Comparison of ENCODE assay signal across 26 cellular contexts in the genomic region with DNA sequence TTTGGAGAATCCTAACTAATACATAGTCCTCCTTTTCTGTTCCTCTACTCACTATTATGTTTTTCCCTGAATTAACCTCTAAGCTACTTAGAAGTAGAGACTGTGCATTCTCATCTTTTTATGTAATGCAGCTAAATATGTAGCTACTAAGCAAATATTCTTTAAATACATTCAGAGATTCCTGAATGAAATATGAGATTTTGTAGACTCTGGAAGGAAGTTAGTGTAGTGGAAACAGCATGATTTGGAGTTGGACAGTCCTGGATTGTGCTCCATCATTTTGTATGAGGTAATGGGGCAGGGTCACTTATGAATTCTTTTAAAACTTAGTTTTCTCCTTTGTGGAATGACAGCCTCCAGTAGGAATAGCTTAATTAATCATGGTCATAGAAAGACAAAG. TPM values are rescaled to one million over a fixed set of nuclear protein-coding genes. Genes with fewer than 3 reads are reported as not detected.
"Had no signal": no experiment of that assay in that cellular context is flagged by ENCODE, and none has a peak within 500 bp of the region (broad histone marks: within the 10 kb centered on the region; RNA-seq: fewer than 3 reads in every experiment).

No MANE protein-coding gene starts in this region.

- H3K36me3 ChIP-seq: adrenal gland, gastrocnemius medialis, vagina had no signal

- ATAC-seq: activated naive CD4-positive, alpha-beta T cell treated with anti-CD3 and anti-CD28 coated beads, Interleukin-2, amount 50 U/mL, for 72 hours; activated T-helper 17 cell treated with anti-CD3 and anti-CD28 coated beads, Interleukin-2, amount 50 U/mL, for 72 hours; gastrocnemius medialis; sciatic nerve had no signal

- H3K27ac ChIP-seq: adrenal gland, gastrocnemius medialis, testis, vagina had no signal

- H3K27ac Mint-ChIP-seq: activated naive CD4-positive, alpha-beta T cell treated with anti-CD3 and anti-CD28 coated beads, Interleukin-2, amount 50 U/mL, for 72 hours; activated T-cell treated with anti-CD3 and anti-CD28 coated beads, Interleukin-2, amount 50 U/mL, for 24 hours; activated T-helper 17 cell treated with anti-CD3 and anti-CD28 coated beads, Interleukin-2, amount 50 U/mL, for 72 hours; nephron progenitor cell; type B pancreatic cell had no signal

- H3K9me3 ChIP-seq: adrenal gland, gastrocnemius medialis, testis, vagina had no signal

- H3K4me1 ChIP-seq: adrenal gland, gastrocnemius medialis, testis, vagina had no signal

- H3K4me3 ChIP-seq: adrenal gland, gastrocnemius medialis, smooth muscle cell, testis, vagina had no signal

- H3K36me3 Mint-ChIP-seq: type B pancreatic cell had no signal

- DNase-seq: activated CD4-positive, alpha-beta T cell treated with anti-CD3 and anti-CD28 coated beads for 1 hour; activated CD8-positive, alpha-beta memory T cell treated with anti-CD3 and anti-CD28 coated beads, Interleukin-2, amount 50 U/mL, for 4 hours; activated T-cell treated with anti-CD3 and anti-CD28 coated beads, Interleukin-2, amount 50 U/mL, for 24 hours; adrenal gland; cerebellar nuclear complex; dermis blood vessel endothelial cell; effector CD8-positive, alpha-beta T cell; erythroblast; gastrocnemius medialis; hypothalamus; nephron progenitor cell; posterior cingulate gyrus; stimulated activated CD4-positive, alpha-beta T cell treated with anti-CD3 and anti-CD28 coated beads, Interleukin-2, amount 100 ng/mL, for 48 hours; stimulated activated CD8-positive, alpha-beta memory T cell treated with anti-CD3 and anti-CD28 coated beads, Interleukin-4, amount 100 ng/mL, for 48 hours; stimulated activated naive CD4-positive, alpha-beta T cell; T-helper 1 cell; T-helper 9 cell; testis had no signal

- H3K4me3 Mint-ChIP-seq: activated T-cell treated with anti-CD3 and anti-CD28 coated beads, Interleukin-2, amount 50 U/mL, for 24 hours; activated T-helper 17 cell treated with anti-CD3 and anti-CD28 coated beads, Interleukin-2, amount 50 U/mL, for 72 hours; nephron progenitor cell; type B pancreatic cell had no signal

- H3K27me3 Mint-ChIP-seq: activated T-cell treated with anti-CD3 and anti-CD28 coated beads, Interleukin-2, amount 50 U/mL, for 24 hours; activated T-helper 17 cell treated with anti-CD3 and anti-CD28 coated beads, Interleukin-2, amount 50 U/mL, for 72 hours; type B pancreatic cell had no signal

- H3K9me3 Mint-ChIP-seq: activated naive CD4-positive, alpha-beta T cell treated with anti-CD3 and anti-CD28 coated beads, Interleukin-2, amount 50 U/mL, for 72 hours; type B pancreatic cell had no signal

- H3K4me1 Mint-ChIP-seq: activated T-helper 17 cell treated with anti-CD3 and anti-CD28 coated beads, Interleukin-2, amount 50 U/mL, for 72 hours had no signal

- H3K27me3 ChIP-seq: adrenal gland, gastrocnemius medialis, testis, vagina had no signal

RNA-seq across cellular contexts. Expression of a gene that starts 24.7 kb away (rescaled TPM):
- total RNA-seq: activated naive CD4-positive, alpha-beta T cell treated with anti-CD3 and anti-CD28 coated beads, Interleukin-2, amount 50 U/mL, for 72 hours; activated T-helper 17 cell treated with anti-CD3 and anti-CD28 coated beads, Interleukin-2, amount 50 U/mL, for 72 hours; adrenal gland; dermis blood vessel endothelial cell; gastrocnemius medialis; liver; renal cortical epithelial cell; sciatic nerve; smooth muscle cell; vagina had no signal
- polyA plus RNA-seq: adrenal gland, smooth muscle cell had no signal
